10 cellular contexts compared by ENCODE assay signal in genomic region chrX:55867708-55868107, GRCh38.
DNase-seq lines count a peak whose midpoint lies in the region; ATAC-seq and TF ChIP-seq lines count a peak whose summit lies in the region.
"Had no signal": no experiment of that assay in that cellular context is flagged by ENCODE, and none has a peak within 500 bp of the region (broad histone marks: within the 10 kb centered on the region; RNA-seq: fewer than 3 reads in every experiment).

No MANE protein-coding gene starts in this region.

- DNase-seq in KG1 (lab: John Stamatoyannopoulos, UW) (no peak), SHP77 treated with DMSO at 0.1 percent for 48 hours (lab: John Stamatoyannopoulos, UW) (no peak), erythroblast (lab: John Stamatoyannopoulos, UW) (no peak)
- no peak for DNase-seq in activated CD4-positive, alpha-beta T cell treated with anti-CD3 and anti-CD28 coated beads for 48 hours
- DNase-seq: activated B cell treated with CpG ODN at 0.5 μM for 24 hours, NCI-H1694 had no signal

- ATAC-seq in GM18508 (IDR thresholded peaks at IDR 0.05; ENCODE audit: insufficient read depth, unreplicated experiment) (peak; percentile 62), GM19467 (IDR thresholded peaks at IDR 0.05; ENCODE audit: unreplicated experiment) (peak; percentile 55), HG02852 (IDR thresholded peaks at IDR 0.05; ENCODE audit: unreplicated experiment) (peak; percentile 62), HG03442 (IDR thresholded peaks at IDR 0.05; ENCODE audit: unreplicated experiment) (peak; percentile 66)

- TF ChIP-seq POLR2A in erythroblast (IDR thresholded peaks at IDR 0.05; ENCODE audit: low read length): no peak
